In genomic region chr22:17964153-17964552, GRCh38 we compare ENCODE assay signal across 11 cellular contexts.
DNase-seq lines count a peak whose midpoint lies in the region; ATAC-seq, FAIRE-seq and TF ChIP-seq lines count a peak whose summit lies in the region.
"Had no signal": no experiment of that assay in that cellular context is flagged by ENCODE, and none has a peak within 500 bp of the region (broad histone marks: within the 10 kb centered on the region; RNA-seq: fewer than 3 reads in every experiment).

No MANE protein-coding gene starts in this region.

- FAIRE-seq in GM12891 (lab: Jason Lieb, UNC), result no peak
- FAIRE-seq: colon had no signal

- H3K27me3 Mint-ChIP-seq in activated B cell treated with CpG ODN at 0.5 μM for 24 hours (no peaks in the 10 kb centered on the region), naive B cell (no peaks in the 10 kb centered on the region)
- no peaks in the 10 kb centered on the region for H3K27me3 Mint-ChIP-seq in activated CD8-positive, alpha-beta T cell treated with anti-CD3 and anti-CD28 coated beads for 36 hours

- H3K36me3 Mint-ChIP-seq in activated B cell treated with CpG ODN at 0.5 μM for 24 hours (ENCODE audit: low read depth) (peaks cover 43% of the 10 kb centered on the region), naive B cell (peaks cover 7 to 9% of the 10 kb centered on the region in 2 donors)
- H3K36me3 Mint-ChIP-seq in activated CD8-positive, alpha-beta T cell treated with anti-CD3 and anti-CD28 coated beads for 36 hours (ENCODE audit: low read depth), result peaks cover 1% of the 10 kb centered on the region

- POLR2A ChIA-PET in activated B cell treated with CpG ODN at 0.5 μM for 24 hours (lab: Charles Lee), result interaction anchor here (0.7 to 2.4 kb wide), 9 partner anchors 9 to 93 kb away, joined by 3 to 19 read pairs (median 6); no protein-coding TSS in a partner anchor
- POLR2A ChIA-PET in activated CD8-positive, alpha-beta T cell treated with anti-CD3 and anti-CD28 coated beads for 36 hours (lab: Charles Lee), result no interaction called here

- ATAC-seq in HG02678 (IDR thresholded peaks at IDR 0.05; ENCODE audit: unreplicated experiment), result peak; percentile 21
- ATAC-seq in activated B cell treated with CpG ODN at 0.5 μM for 24 hours (ENCODE audit: low read depth), result peak; percentile 33
- peak; percentile 9 to 15 for ATAC-seq in naive B cell (ENCODE audit: low read depth in 2 of 2)
- no peak for ATAC-seq in activated CD8-positive, alpha-beta T cell treated with anti-CD3 and anti-CD28 coated beads for 36 hours

- TF ChIP-seq CTCF in activated B cell treated with CpG ODN at 0.5 μM for 24 hours (IDR thresholded peaks at IDR 0.05), result no peak
- TF ChIP-seq CTCF in activated CD8-positive, alpha-beta T cell treated with anti-CD3 and anti-CD28 coated beads for 36 hours (IDR thresholded peaks at IDR 0.05), result no peak

- peaks cover 82% of the 10 kb centered on the region for H3K4me1 Mint-ChIP-seq in activated B cell treated with CpG ODN at 0.5 μM for 24 hours
- peaks cover 75 to 88% (median 87%) of the 10 kb centered on the region in 3 donors for H3K4me1 Mint-ChIP-seq in naive B cell
- no peaks in the 10 kb centered on the region for H3K4me1 Mint-ChIP-seq in activated CD8-positive, alpha-beta T cell treated with anti-CD3 and anti-CD28 coated beads for 36 hours (ENCODE audit: low read depth)

- intact Hi-C loops in activated B cell treated with CpG ODN at 0.5 μM for 24 hours (cut with micrococcal nuclease), result loop anchor here (1.0 to 2.0 kb wide), 2 partner anchors 37 to 60 kb away; partner anchors contain the start of gene MICAL3
- intact Hi-C loops in activated CD8-positive, alpha-beta T cell treated with anti-CD3 and anti-CD28 coated beads for 36 hours (cut with micrococcal nuclease), result no loop called here

- H3K9me3 Mint-ChIP-seq in activated B cell treated with CpG ODN at 0.5 μM for 24 hours (no peaks in the 10 kb centered on the region), naive B cell (no peaks in the 10 kb centered on the region)
- H3K9me3 Mint-ChIP-seq in activated CD8-positive, alpha-beta T cell treated with anti-CD3 and anti-CD28 coated beads for 36 hours, result no peaks in the 10 kb centered on the region
- H3K9me3 Mint-ChIP-seq: T-helper 2 cell treated with Interferon-gamma antibody and Interleukin-4, amounts not matched to agents 5 μg/mL and 100 μg/mL, for 36 hours had no signal

- H3K27ac Mint-ChIP-seq in activated B cell treated with CpG ODN at 0.5 μM for 24 hours (peak overlapping the region; percentile 88), naive B cell (peak overlapping the region; percentile 85 to 98 (median 95))
- H3K27ac Mint-ChIP-seq in activated CD8-positive, alpha-beta T cell treated with anti-CD3 and anti-CD28 coated beads for 36 hours, result no peak overlapping the region
- H3K27ac Mint-ChIP-seq: T-helper 2 cell treated with Interferon-gamma antibody and Interleukin-4, amounts not matched to agents 5 μg/mL and 100 μg/mL, for 36 hours had no signal

- TF ChIP-seq POLR2A in GM12891 (IDR thresholded peaks at IDR 0.05; ENCODE audit: low read depth, low read length), result no peak

- H3K4me3 Mint-ChIP-seq in activated B cell treated with CpG ODN at 0.5 μM for 24 hours, result peak overlapping the region; percentile 56
- peak overlapping the region; percentile 71 to 92 (median 83) for H3K4me3 Mint-ChIP-seq in naive B cell
- no peak overlapping the region for H3K4me3 Mint-ChIP-seq in activated CD8-positive, alpha-beta T cell treated with anti-CD3 and anti-CD28 coated beads for 36 hours
- H3K4me3 Mint-ChIP-seq: T-helper 2 cell treated with Interferon-gamma antibody and Interleukin-4, amounts not matched to agents 5 μg/mL and 100 μg/mL, for 36 hours had no signal

- CTCF ChIA-PET in activated B cell treated with CpG ODN at 0.5 μM for 24 hours (lab: Charles Lee), result interaction anchor here (0.7 to 1.6 kb wide), 6 partner anchors 10 to 222 kb away, joined by 3 to 8 read pairs (median 4); no protein-coding TSS in a partner anchor
- CTCF ChIA-PET in activated CD8-positive, alpha-beta T cell treated with anti-CD3 and anti-CD28 coated beads for 36 hours (lab: Charles Lee), result no interaction called here

- DNase-seq in GM12891 (ENCODE audit: insufficient read length, low spot score), result no peak
- DNase-seq in activated B cell treated with CpG ODN at 0.5 μM for 24 hours, result no peak
- DNase-seq in naive B cell, result no peak
- DNase-seq in DMS79 treated with DMSO at 0.1 percent for 48 hours (lab: John Stamatoyannopoulos, UW), result no peak
- no peak for DNase-seq in SIG-M5 (lab: John Stamatoyannopoulos, UW)
- no peak for DNase-seq in GF-D8 (lab: John Stamatoyannopoulos, UW)
- DNase-seq in activated CD8-positive, alpha-beta T cell treated with anti-CD3 and anti-CD28 coated beads for 36 hours, result no peak
- DNase-seq: COR-L47 had no signal

TF ChIP-seq in GM12891, 5 proteins besides CTCF, POLR2A, EP300 and RAD21:
- TF ChIP-seq SPI1 (IDR thresholded peaks at IDR 0.05; ENCODE audit: low read depth, low read length) (no peak), PAX5 (IDR thresholded peaks at IDR 0.05; ENCODE audit: insufficient read depth, low read length, severe bottlenecking) (no peak), POU2F2 (IDR thresholded peaks at IDR 0.05; ENCODE audit: low read depth, low read length) (0 out of 2 replicates have a peak, but pooled peaks have one; percentile 26), POLR2AphosphoS5 (IDR thresholded peaks at IDR 0.05; ENCODE audit: low read depth, low read length) (no peak)
